ENCODE assay signal across 24 cellular contexts in the genomic region with DNA sequence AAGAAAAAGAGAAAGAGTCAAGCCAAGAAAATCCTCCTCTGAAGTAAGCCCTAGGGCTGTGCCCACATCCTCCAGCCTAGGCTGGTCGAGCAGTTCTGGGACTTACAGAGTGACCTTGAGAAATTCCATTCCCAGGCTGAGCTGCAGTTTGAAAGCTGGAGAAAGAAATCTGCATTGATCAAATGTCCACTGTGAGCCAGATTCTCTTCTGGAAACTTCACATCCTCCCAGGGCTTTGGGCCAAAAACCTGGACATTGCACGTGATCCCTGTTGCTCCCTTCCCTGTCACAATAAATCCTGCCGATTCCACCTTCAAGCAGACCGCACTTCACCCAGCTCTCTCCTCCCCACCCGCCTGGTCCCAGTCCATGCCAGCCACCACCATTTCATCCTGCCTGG. TPM values are rescaled to one million over a fixed set of nuclear protein-coding genes. Genes with fewer than 3 reads are reported as not detected.
DNase-seq lines count a peak whose midpoint lies in the region; ATAC-seq and TF ChIP-seq lines count a peak whose summit lies in the region.
"Had no signal": no experiment of that assay in that cellular context is flagged by ENCODE, and none has a peak within 500 bp of the region (broad histone marks: within the 10 kb centered on the region; RNA-seq: fewer than 3 reads in every experiment).

No MANE protein-coding gene starts in this region.

- peaks cover 4% of the 10 kb centered on the region for H3K27me3 Mint-ChIP-seq in nephron (ENCODE audit: low read depth)
- H3K27me3 Mint-ChIP-seq in Calu3 (ENCODE audit: unreplicated experiment), result no peaks in the 10 kb centered on the region
- H3K27me3 Mint-ChIP-seq: activated naive CD8-positive, alpha-beta T cell treated with anti-CD3 and anti-CD28 coated beads, Interleukin-2, amount 50 U/mL, for 24 hours had no signal

- intact Hi-C loops in Calu3 (cut with micrococcal nuclease; ENCODE audit: unreplicated experiment), result no loop called here

- TF ChIP-seq CTCF in VCaP (conservative IDR thresholded peaks at IDR 0.05), result no peak
- no peak for TF ChIP-seq CTCF in nephron (IDR thresholded peaks at IDR 0.05; ENCODE audit: unreplicated experiment in 3 of 3)
- no peak for TF ChIP-seq CTCF in Calu3 (IDR thresholded peaks at IDR 0.05; ENCODE audit: unreplicated experiment)

- no peak for ATAC-seq in GM18519 (IDR thresholded peaks at IDR 0.05; ENCODE audit: low FRiP score, unreplicated experiment)
- ATAC-seq: activated naive CD8-positive, alpha-beta T cell treated with anti-CD3 and anti-CD28 coated beads, Interleukin-2, amount 50 U/mL, for 24 hours; GM12878; sciatic nerve had no signal

- H3K4me1 Mint-ChIP-seq in nephron, result peaks cover 6% of the 10 kb centered on the region
- no peaks in the 10 kb centered on the region for H3K4me1 Mint-ChIP-seq in Calu3 (ENCODE audit: low read depth, unreplicated experiment)
- H3K4me1 Mint-ChIP-seq: activated naive CD8-positive, alpha-beta T cell treated with anti-CD3 and anti-CD28 coated beads, Interleukin-2, amount 50 U/mL, for 24 hours had no signal

- H3K36me3 Mint-ChIP-seq in nephron (ENCODE audit: low read depth), result no peaks in the 10 kb centered on the region
- H3K36me3 Mint-ChIP-seq in Calu3 (ENCODE audit: insufficient read depth, unreplicated experiment), result peaks cover 3% of the 10 kb centered on the region

- H3K4me3 Mint-ChIP-seq in nephron, result peak overlapping the region in 1 of 3 experiments; percentile 0
- no peak overlapping the region for H3K4me3 Mint-ChIP-seq in Calu3 (ENCODE audit: low read depth, unreplicated experiment)
- H3K4me3 Mint-ChIP-seq: activated naive CD8-positive, alpha-beta T cell treated with anti-CD3 and anti-CD28 coated beads, Interleukin-2, amount 50 U/mL, for 24 hours had no signal

- peak overlapping the region; percentile 23 to 72 (median 55) for H3K27ac Mint-ChIP-seq in nephron
- no peak overlapping the region for H3K27ac Mint-ChIP-seq in Calu3 (ENCODE audit: unreplicated experiment)
- H3K27ac Mint-ChIP-seq: activated naive CD8-positive, alpha-beta T cell treated with anti-CD3 and anti-CD28 coated beads, Interleukin-2, amount 50 U/mL, for 24 hours had no signal

- H3K27ac ChIP-seq in VCaP, result peak overlapping the region; percentile 80
- H3K27ac ChIP-seq: stomach had no signal

- DNase-seq in COLO829 (ENCODE audit: low spot score), result peak; percentile 50
- peak; percentile 12 for DNase-seq in fibroblast of peridontal ligament (ENCODE audit: extremely low read depth)
- DNase-seq in kidney glomerular epithelial cell (lab: John Stamatoyannopoulos, UW), result no peak
- DNase-seq in Calu3, result no peak
- DNase-seq: activated naive CD8-positive, alpha-beta T cell treated with anti-CD3 and anti-CD28 coated beads, Interleukin-2, amount 50 U/mL, for 24 hours; AML-193; effector CD8-positive, alpha-beta T cell; GDM1; hippocampal formation; islet precursor cell; NCI-H1048; NCI-H2081 treated with DMSO at 0.1 percent for 48 hours; NCI-H510A; SHP77; stomach; T-helper 2 cell had no signal

- no TSS peak for BruUV-seq in Calu3 (replicated peaks; lab: Mats Ljungman, UMichigan)

- no peaks in the 10 kb centered on the region for H3K9me3 Mint-ChIP-seq in nephron
- H3K9me3 Mint-ChIP-seq in Calu3 (ENCODE audit: low read depth, unreplicated experiment), result no peaks in the 10 kb centered on the region
- H3K9me3 Mint-ChIP-seq: activated naive CD8-positive, alpha-beta T cell treated with anti-CD3 and anti-CD28 coated beads, Interleukin-2, amount 50 U/mL, for 24 hours had no signal

- CTCF ChIA-PET in Calu3 (lab: Charles Lee), result interaction anchor here (0.6 to 1.0 kb wide), 2 partner anchors 11 to 225 kb away, joined by 3 to 8 read pairs; no protein-coding TSS in a partner anchor

RNA-seq across cellular contexts. Expression of gene TMEM143, which starts 15.7 kb away (rescaled TPM):
- total RNA-seq in Calu3 (2022), result 10.4 and 14.8 TPM in 2 replicates

RNA-seq across cellular contexts. Expression of gene SYNGR4, which starts 16.1 kb away (rescaled TPM):
- not detected in 2 replicates for total RNA-seq in Calu3 (2022)
- total RNA-seq: fibroblast of lung, mononuclear cell, sciatic nerve, stomach, urinary bladder had no signal

RNA-seq across cellular contexts. Expression of gene EMP3, which starts 22.7 kb away (rescaled TPM):
- total RNA-seq in Calu3 (2022), result 27.5 and 29.5 TPM in 2 replicates

RNA-seq across cellular contexts. Expression of gene KDELR1, which starts 43.3 kb away (rescaled TPM):
- total RNA-seq in Calu3 (2022), result 185 and 194 TPM in 2 replicates

RNA-seq across cellular contexts. Expression of gene GRIN2D, which starts 45.4 kb away (rescaled TPM):
- 0.15 TPM in 1 of 2 replicates, not detected in the other for total RNA-seq in Calu3 (2022)

Comparison
In these comparisons a context has a peak if more than half of its experiments do, and no peak if none do; other contexts are left out.
1. DNase-seq: peak in COLO829 (single experiment) and fibroblast of peridontal ligament (single experiment); none in kidney glomerular epithelial cell (single experiment) and Calu3 (single experiment).